17 cellular contexts compared by ENCODE assay signal in genomic region chr3:173911446-173911845, GRCh38.
DNase-seq lines count a peak whose midpoint lies in the region; ATAC-seq and TF ChIP-seq lines count a peak whose summit lies in the region.
"Had no signal": no experiment of that assay in that cellular context is flagged by ENCODE, and none has a peak within 500 bp of the region (broad histone marks: within the 10 kb centered on the region; RNA-seq: fewer than 3 reads in every experiment).

No MANE protein-coding gene starts in this region.

- H3K27ac Mint-ChIP-seq in neural progenitor cell = no peak overlapping the region
- H3K27ac Mint-ChIP-seq: naive thymus-derived CD8-positive, alpha-beta T cell; stimulated activated naive B cell treated with anti-CD40 and anti-IgM and Interleukin-4, amounts not matched to agents 10 μg/mL and 1 μg/mL and 100 μg/mL, for 72 hours had no signal

- H3K9me3 ChIP-seq in neural progenitor cell (ENCODE audit: low read depth) = no peaks in the 10 kb centered on the region
- H3K9me3 ChIP-seq: BLaER1, gastroesophageal sphincter, right lobe of liver had no signal

- H3K27me3 Mint-ChIP-seq in neural progenitor cell (ENCODE audit: insufficient read depth, low read depth) = no peaks in the 10 kb centered on the region
- H3K27me3 Mint-ChIP-seq: stimulated activated naive B cell treated with anti-CD40 and anti-IgM and Interleukin-4, amounts not matched to agents 10 μg/mL and 1 μg/mL and 100 μg/mL, for 72 hours had no signal

- peak; percentile 65 for DNase-seq in NCI-H1436 (lab: John Stamatoyannopoulos, UW)
- peak; percentile 47 for DNase-seq in OCI-M1 (lab: John Stamatoyannopoulos, UW)
- peak; percentile 20 for DNase-seq in epidermal melanocyte (ENCODE audit: insufficient read length, low spot score)
- peak; percentile 95 for DNase-seq in pons (ENCODE audit: low spot score)
- no peak for DNase-seq in neural progenitor cell (ENCODE audit: low spot score)
- DNase-seq in ecto neural progenitor cell (ENCODE audit: low spot score) = no peak
- DNase-seq: activated naive CD4-positive, alpha-beta T cell; kidney; naive thymus-derived CD8-positive, alpha-beta T cell; NCI-H1105; right lobe of liver; stimulated activated naive B cell treated with anti-CD40 and anti-IgM and Interleukin-4, amounts not matched to agents 10 μg/mL and 1 μg/mL and 100 μg/mL, for 72 hours had no signal

- no peaks in the 10 kb centered on the region for H3K9me3 Mint-ChIP-seq in neural progenitor cell

- H3K4me1 Mint-ChIP-seq in neural progenitor cell = peaks cover 48% of the 10 kb centered on the region
- H3K4me1 Mint-ChIP-seq: naive thymus-derived CD8-positive, alpha-beta T cell; stimulated activated naive B cell treated with anti-CD40 and anti-IgM and Interleukin-4, amounts not matched to agents 10 μg/mL and 1 μg/mL and 100 μg/mL, for 72 hours had no signal

- H3K4me1 ChIP-seq in neural progenitor cell = peaks cover 34% of the 10 kb centered on the region
- H3K4me1 ChIP-seq: gastroesophageal sphincter, right lobe of liver had no signal

- H3K27ac ChIP-seq in neural progenitor cell = no peak overlapping the region
- H3K27ac ChIP-seq: BLaER1, gastroesophageal sphincter, right lobe of liver, VCaP had no signal

- TF ChIP-seq CTCF in neural progenitor cell (IDR thresholded peaks at IDR 0.05) = no peak

- H3K36me3 Mint-ChIP-seq in neural progenitor cell = no peaks in the 10 kb centered on the region
- H3K36me3 Mint-ChIP-seq: naive thymus-derived CD8-positive, alpha-beta T cell; stimulated activated naive B cell treated with anti-CD40 and anti-IgM and Interleukin-4, amounts not matched to agents 10 μg/mL and 1 μg/mL and 100 μg/mL, for 72 hours had no signal

- no peak overlapping the region for H3K4me2 ChIP-seq in neural progenitor cell
- H3K4me2 ChIP-seq: BLaER1 had no signal

- H3K4me3 ChIP-seq in neural progenitor cell = no peak overlapping the region
- H3K4me3 ChIP-seq: BLaER1, gastroesophageal sphincter, right lobe of liver had no signal

- H3F3A ChIP-seq in neural progenitor cell (ENCODE audit: low read depth) = peaks cover 16% of the 10 kb centered on the region

- no peak overlapping the region for H3K9ac ChIP-seq in neural progenitor cell
- H3K9ac ChIP-seq: BLaER1 had no signal

- no peak overlapping the region for H3K4me3 Mint-ChIP-seq in neural progenitor cell
- H3K4me3 Mint-ChIP-seq: naive thymus-derived CD8-positive, alpha-beta T cell; stimulated activated naive B cell treated with anti-CD40 and anti-IgM and Interleukin-4, amounts not matched to agents 10 μg/mL and 1 μg/mL and 100 μg/mL, for 72 hours had no signal

- no peaks in the 10 kb centered on the region for H3K36me3 ChIP-seq in neural progenitor cell
- H3K36me3 ChIP-seq: BLaER1, gastroesophageal sphincter, right lobe of liver had no signal

- no peaks in the 10 kb centered on the region for H3K79me2 ChIP-seq in neural progenitor cell (ENCODE audit: low read depth)

- no peak overlapping the region for H2AFZ ChIP-seq in neural progenitor cell (replicated peaks)

- H4K20me1 ChIP-seq in neural progenitor cell (ENCODE audit: low read depth) = no peaks in the 10 kb centered on the region
- H4K20me1 ChIP-seq: BLaER1 had no signal

- no peaks in the 10 kb centered on the region for H3K27me3 ChIP-seq in neural progenitor cell
- H3K27me3 ChIP-seq: BLaER1, gastroesophageal sphincter, right lobe of liver had no signal

- ATAC-seq in GM19395 (IDR thresholded peaks at IDR 0.05; ENCODE audit: unreplicated experiment) (no peak), GM21717 (IDR thresholded peaks at IDR 0.05; ENCODE audit: unreplicated experiment) (no peak)
- ATAC-seq: gastroesophageal sphincter; naive thymus-derived CD8-positive, alpha-beta T cell; right lobe of liver; stimulated activated naive B cell treated with anti-CD40 and anti-IgM and Interleukin-4, amounts not matched to agents 10 μg/mL and 1 μg/mL and 100 μg/mL, for 72 hours had no signal

Comparison
In these comparisons a context has a peak if more than half of its experiments do, and no peak if none do; other contexts are left out.
1. DNase-seq: peak in NCI-H1436 (single experiment), OCI-M1 (single experiment), epidermal melanocyte (single experiment) and pons (single experiment); none in neural progenitor cell (single experiment) and ecto neural progenitor cell (single experiment).